In the genomic region with DNA sequence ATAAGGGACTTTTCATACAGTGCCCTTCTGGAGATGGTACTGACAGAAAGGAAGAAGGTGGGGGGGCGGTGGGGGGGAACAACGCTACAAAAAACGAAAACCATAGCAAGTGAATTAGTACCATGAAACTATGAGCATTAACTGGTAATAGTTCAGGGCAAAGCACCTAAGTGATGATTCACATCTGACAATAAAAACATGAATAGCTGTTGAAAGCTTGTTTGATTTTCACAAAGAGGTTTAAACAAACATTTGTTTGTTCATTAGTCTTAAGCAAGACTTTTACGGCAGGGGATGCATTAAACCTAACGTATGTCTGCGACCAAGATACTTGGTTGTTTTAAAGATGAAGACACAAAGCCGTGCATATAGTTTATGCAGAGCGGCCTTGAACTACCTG, we compare ENCODE assay signal across 23 cellular contexts.
DNase-seq lines count a peak whose midpoint lies in the region; ATAC-seq and TF ChIP-seq lines count a peak whose summit lies in the region.
"Had no signal": no experiment of that assay in that cellular context is flagged by ENCODE, and none has a peak within 500 bp of the region (broad histone marks: within the 10 kb centered on the region; RNA-seq: fewer than 3 reads in every experiment).

No MANE protein-coding gene starts in this region.

- no TSS peak for BruUV-seq in PC-3 (replicated peaks; lab: Mats Ljungman, UMichigan)

- no peak overlapping the region for H3K4me3 ChIP-seq in PC-3 (ENCODE audit: low read length)
- H3K4me3 ChIP-seq: MG63 had no signal

- no peak for TF ChIP-seq CTCF in PC-3 (conservative IDR thresholded peaks at IDR 0.05; ENCODE audit: low read depth, low read length)
- no peak for TF ChIP-seq CTCF in neural crest cell (conservative IDR thresholded peaks at IDR 0.05)

- no peak overlapping the region for H3K27ac ChIP-seq in PC-3 (ENCODE audit: low read length)
- H3K27ac ChIP-seq: 22Rv1 had no signal

- H3K4me1 ChIP-seq in PC-3 (ENCODE audit: insufficient read depth, low read length), result no peaks in the 10 kb centered on the region; the same call in 1 of the 2 replicates

- DNase-seq in NCI-H1105 treated with DMSO at 0.1 percent for 48 hours (lab: John Stamatoyannopoulos, UW), result peak; percentile 39
- no peak for DNase-seq in NCI-H1105 (lab: John Stamatoyannopoulos, UW)
- peak; percentile 72 for DNase-seq in DMS53 treated with DMSO at 0.1 percent for 48 hours (lab: John Stamatoyannopoulos, UW; ENCODE audit: unreplicated experiment)
- DNase-seq in PC-3, result peak; percentile 41
- DNase-seq in neural crest cell (ENCODE audit: low read depth, low spot score), result no peak
- no peak for DNase-seq in NCI-H2171 (lab: John Stamatoyannopoulos, UW)
- no peak for DNase-seq in activated CD8-positive, alpha-beta memory T cell treated with anti-CD3 and anti-CD28 coated beads, Interleukin-2, amount 10 ng/mL, durations not matched to agents 7 days and 5 days
- DNase-seq: ACHN; C1 segment of cervical spinal cord; CD8-positive, alpha-beta T cell; EL; GF-D8; GOT3; Kasumi-1; MG63; NCI-H146; NCI-H2029 treated with DMSO at 0.1 percent for 48 hours; NCI-H524; OCI-M1; T-helper 17 cell had no signal

- H3K36me3 ChIP-seq in PC-3 (ENCODE audit: low read depth, low read length), result no peaks in the 10 kb centered on the region
- H3K36me3 ChIP-seq: MG63 had no signal

- H3K4me1 Mint-ChIP-seq in neural crest cell, result peaks cover 19% of the 10 kb centered on the region
- H3K4me1 Mint-ChIP-seq in activated CD8-positive, alpha-beta memory T cell treated with anti-CD3 and anti-CD28 coated beads, Interleukin-2, amount 10 ng/mL, durations not matched to agents 7 days and 5 days, result no peaks in the 10 kb centered on the region

- POLR2A ChIA-PET in PC-3 (lab: Charles Lee; ENCODE audit: unreplicated experiment), result interaction anchor here (0.7 kb wide), 1 partner anchor 263 kb away, joined by 7 read pairs; no protein-coding TSS in a partner anchor

- CTCF ChIA-PET in PC-3 (lab: Charles Lee), result no interaction called here
- CTCF ChIA-PET in activated CD8-positive, alpha-beta memory T cell treated with anti-CD3 and anti-CD28 coated beads, Interleukin-2, amount 10 ng/mL, durations not matched to agents 7 days and 5 days (lab: Charles Lee), result no interaction called here

- H2AFZ ChIP-seq in PC-3 (ENCODE audit: low read length), result no peak overlapping the region

- peak; percentile 60 for ATAC-seq in PC-3
- ATAC-seq in HG03442 (IDR thresholded peaks at IDR 0.05; ENCODE audit: unreplicated experiment), result no peak
- no peak for ATAC-seq in activated CD8-positive, alpha-beta memory T cell treated with anti-CD3 and anti-CD28 coated beads, Interleukin-2, amount 10 ng/mL, durations not matched to agents 7 days and 5 days
- ATAC-seq: CD8-positive, alpha-beta T cell; Right ventricle myocardium inferior had no signal

- H4K20me1 ChIP-seq in PC-3 (ENCODE audit: low read length), result no peaks in the 10 kb centered on the region

- no peaks in the 10 kb centered on the region for H3K27me3 Mint-ChIP-seq in neural crest cell (ENCODE audit: low read depth)
- H3K27me3 Mint-ChIP-seq in activated CD8-positive, alpha-beta memory T cell treated with anti-CD3 and anti-CD28 coated beads, Interleukin-2, amount 10 ng/mL, durations not matched to agents 7 days and 5 days, result no peaks in the 10 kb centered on the region

- no peaks in the 10 kb centered on the region for H3K36me3 Mint-ChIP-seq in neural crest cell (ENCODE audit: low read depth)
- no peaks in the 10 kb centered on the region for H3K36me3 Mint-ChIP-seq in activated CD8-positive, alpha-beta memory T cell treated with anti-CD3 and anti-CD28 coated beads, Interleukin-2, amount 10 ng/mL, durations not matched to agents 7 days and 5 days
- H3K36me3 Mint-ChIP-seq: CD8-positive, alpha-beta T cell had no signal

- H3K4me3 Mint-ChIP-seq in neural crest cell, result no peak overlapping the region
- H3K4me3 Mint-ChIP-seq in activated CD8-positive, alpha-beta memory T cell treated with anti-CD3 and anti-CD28 coated beads, Interleukin-2, amount 10 ng/mL, durations not matched to agents 7 days and 5 days, result no peak overlapping the region
- H3K4me3 Mint-ChIP-seq: CD8-positive, alpha-beta T cell; T-helper 17 cell had no signal

- no peaks in the 10 kb centered on the region for H3K27me3 ChIP-seq in PC-3 (ENCODE audit: low read length)
- H3K27me3 ChIP-seq: MG63 had no signal

- peak overlapping the region; percentile 19 for H3K27ac Mint-ChIP-seq in neural crest cell (ENCODE audit: unreplicated experiment)
- H3K27ac Mint-ChIP-seq in activated CD8-positive, alpha-beta memory T cell treated with anti-CD3 and anti-CD28 coated beads, Interleukin-2, amount 10 ng/mL, durations not matched to agents 7 days and 5 days, result no peak overlapping the region
- H3K27ac Mint-ChIP-seq: CD8-positive, alpha-beta T cell; T-helper 17 cell had no signal

- H3K9me3 Mint-ChIP-seq in neural crest cell, result peaks cover 3% of the 10 kb centered on the region
- no peaks in the 10 kb centered on the region for H3K9me3 Mint-ChIP-seq in activated CD8-positive, alpha-beta memory T cell treated with anti-CD3 and anti-CD28 coated beads, Interleukin-2, amount 10 ng/mL, durations not matched to agents 7 days and 5 days (ENCODE audit: low read depth)
- H3K9me3 Mint-ChIP-seq: CD8-positive, alpha-beta T cell had no signal

- H3K9me3 ChIP-seq in PC-3 (ENCODE audit: low read length), result no peaks in the 10 kb centered on the region
- H3K9me3 ChIP-seq: MG63 had no signal

- intact Hi-C loops in PC-3 (cut with micrococcal nuclease), result loop anchor here (5.0 to 10.0 kb wide), 5 partner anchors 136 to 556 kb away; partner anchors contain the start of gene LMO4

- H3F3A ChIP-seq in PC-3 (ENCODE audit: low read length, unreplicated experiment), result no peaks in the 10 kb centered on the region

- no peak overlapping the region for H3K4me2 ChIP-seq in PC-3 (ENCODE audit: low read length)

- H3K9ac ChIP-seq in PC-3 (ENCODE audit: low read length), result no peak overlapping the region

- no peaks in the 10 kb centered on the region for H3K79me2 ChIP-seq in PC-3 (ENCODE audit: low read length)

- no peaks in the 10 kb centered on the region for H3K9me2 ChIP-seq in PC-3 (replicated peaks; ENCODE audit: low read length)

Comparison
In these comparisons a context has a peak if more than half of its experiments do, and no peak if none do; other contexts are left out.
1. DNase-seq: peak in NCI-H1105 treated with DMSO at 0.1 percent for 48 hours (single experiment), DMS53 treated with DMSO at 0.1 percent for 48 hours (single experiment) and PC-3 (single experiment); none in NCI-H1105 (single experiment), neural crest cell (single experiment), NCI-H2171 (single experiment) and activated CD8-positive, alpha-beta memory T cell treated with anti-CD3 and anti-CD28 coated beads, Interleukin-2, amount 10 ng/mL, durations not matched to agents 7 days and 5 days (single experiment).